26 cellular contexts compared by ENCODE assay signal in genomic region chr10:3110782-3111625, GRCh38. TPM values are rescaled to one million over a fixed set of nuclear protein-coding genes. Genes with fewer than 3 reads are reported as not detected.
A peak's percentile ranks its signal among the peaks of the same experiment; 100 is the strongest.
DNase-seq lines count a peak whose midpoint lies in the region; ATAC-seq, FAIRE-seq and TF ChIP-seq lines count a peak whose summit lies in the region.
"Had no signal": no experiment of that assay in that cellular context is flagged by ENCODE, and none has a peak within 500 bp of the region (broad histone marks: within the 10 kb centered on the region; RNA-seq: fewer than 3 reads in every experiment).

No MANE protein-coding gene starts in this region.

- H3K27me3 Mint-ChIP-seq in endothelial cell (ENCODE audit: unreplicated experiment) (peaks cover 5% of the 10 kb centered on the region), CD14-positive monocyte (ENCODE audit: low read depth in 3 of 3) (peaks cover 0 to 3% (median 0%) of the 10 kb centered on the region in 3 donors)
- H3K27me3 Mint-ChIP-seq: memory B cell; stimulated activated memory B cell treated with anti-CD40 and anti-IgM and Interleukin-4, amounts not matched to agents 10 μg/mL and 1 μg/mL and 100 μg/mL, for 72 hours had no signal

- H3K27me3 ChIP-seq in cardiac muscle cell (no peaks in the 10 kb centered on the region), right atrium auricular region (no peaks in the 10 kb centered on the region), gastrocnemius medialis (no peaks in the 10 kb centered on the region)
- H3K27me3 ChIP-seq: dorsolateral prefrontal cortex, SJSA1, vagina had no signal

- H3K4me1 ChIP-seq in cardiac muscle cell (ENCODE audit: low read depth) (peaks cover 22% of the 10 kb centered on the region), right atrium auricular region (peaks cover 0 to 25% of the 10 kb centered on the region in 2 donors), gastrocnemius medialis (peaks cover 30 to 42% of the 10 kb centered on the region in 2 donors)

- ATAC-seq in gastrocnemius medialis, result peak in 1 of 2 donors; percentile 37
- ATAC-seq in left lobe of liver, result no peak
- no peak for ATAC-seq in GM18511 (IDR thresholded peaks at IDR 0.05; ENCODE audit: unreplicated experiment)
- ATAC-seq: activated T-cell treated with anti-CD3 and anti-CD28 coated beads, Interleukin-2, amount 50 U/mL, for 4 hours; Panc1; stimulated activated memory B cell treated with anti-CD40 and anti-IgM and Interleukin-4, amounts not matched to agents 10 μg/mL and 1 μg/mL and 100 μg/mL, for 72 hours had no signal

- H3K27ac Mint-ChIP-seq in endothelial cell (ENCODE audit: unreplicated experiment) (peak overlapping the region; percentile 1), CD14-positive monocyte (peak overlapping the region in 1 of 7 donors; percentile 58)
- H3K27ac Mint-ChIP-seq: memory B cell; stimulated activated memory B cell treated with anti-CD40 and anti-IgM and Interleukin-4, amounts not matched to agents 10 μg/mL and 1 μg/mL and 100 μg/mL, for 72 hours had no signal

- H3K36me3 ChIP-seq in cardiac muscle cell, result peaks cover 68% of the 10 kb centered on the region
- H3K36me3 ChIP-seq in right atrium auricular region, result peaks cover 42% of the 10 kb centered on the region
- peaks cover 0 to 5% of the 10 kb centered on the region in 2 donors for H3K36me3 ChIP-seq in gastrocnemius medialis

- H3K27ac ChIP-seq in cardiac muscle cell (peak overlapping the region; percentile 84), right atrium auricular region (no peak overlapping the region), gastrocnemius medialis (peak overlapping the region; percentile 40 to 74 (median 64))
- H3K27ac ChIP-seq: KMS-11, SJSA1, vagina had no signal

- peak; percentile 93 for FAIRE-seq in HTR-8/SVneo (lab: Jason Lieb, UNC)

- H3K9me3 Mint-ChIP-seq in endothelial cell (ENCODE audit: unreplicated experiment), result no peaks in the 10 kb centered on the region
- H3K9me3 Mint-ChIP-seq in CD14-positive monocyte, result no peaks in the 10 kb centered on the region
- H3K9me3 Mint-ChIP-seq: activated T-cell treated with anti-CD3 and anti-CD28 coated beads, Interleukin-2, amount 50 U/mL, for 4 hours; memory B cell; stimulated activated memory B cell treated with anti-CD40 and anti-IgM and Interleukin-4, amounts not matched to agents 10 μg/mL and 1 μg/mL and 100 μg/mL, for 72 hours had no signal

- H3K4me3 Mint-ChIP-seq in endothelial cell (ENCODE audit: unreplicated experiment), result peak overlapping the region; percentile 59
- H3K4me3 Mint-ChIP-seq in CD14-positive monocyte, result no peak overlapping the region
- H3K4me3 Mint-ChIP-seq: activated T-cell treated with anti-CD3 and anti-CD28 coated beads, Interleukin-2, amount 50 U/mL, for 4 hours; memory B cell; stimulated activated memory B cell treated with anti-CD40 and anti-IgM and Interleukin-4, amounts not matched to agents 10 μg/mL and 1 μg/mL and 100 μg/mL, for 72 hours had no signal

- H3K4me1 Mint-ChIP-seq in endothelial cell (ENCODE audit: unreplicated experiment) (no peaks in the 10 kb centered on the region), CD14-positive monocyte (no peaks in the 10 kb centered on the region)

- peak in 1 of 2 donors; percentile 44 for DNase-seq in cardiac muscle cell (ENCODE audit: low read depth in 1 of 2, low spot score in 1 of 2)
- DNase-seq in right atrium auricular region (ENCODE audit: low spot score), result no peak
- no peak for DNase-seq in HTR-8/SVneo (ENCODE audit: insufficient read length, low spot score)
- no peak for DNase-seq in endothelial cell (ENCODE audit: low spot score)
- peak in 1 of 2 donors; percentile 56 for DNase-seq in gastrocnemius medialis
- DNase-seq in left lobe of liver (ENCODE audit: low spot score), result no peak
- no peak for DNase-seq in CD14-positive monocyte (ENCODE audit: low spot score)
- DNase-seq: activated CD8-positive, alpha-beta memory T cell treated with anti-CD3 and anti-CD28 coated beads for 24 hours; activated naive CD4-positive, alpha-beta T cell treated with Interleukin-2 at 50 U/mL for 16 hours; activated T-cell treated with anti-CD3 and anti-CD28 coated beads, Interleukin-2, amount 50 U/mL, for 4 hours; central memory CD4-positive, alpha-beta T cell; dorsolateral prefrontal cortex; NCI-H1436 treated with DMSO at 0.1 percent for 48 hours; NCI-H2171 treated with DMSO at 0.1 percent for 48 hours; NCI-H526; occipital lobe; stimulated activated CD4-positive, alpha-beta T cell treated with anti-CD3 and anti-CD28 coated beads, Interleukin-2, amount 100 ng/mL, for 24 hours; T-helper 1 cell had no signal

- intact Hi-C loops in gastrocnemius medialis (cut with DNase I; ENCODE audit: low total_unique reads) (no loop called here), CD14-positive monocyte (cut with micrococcal nuclease) (no loop called here)

- H3K36me3 Mint-ChIP-seq in endothelial cell (ENCODE audit: low read depth, unreplicated experiment) (peaks cover 35% of the 10 kb centered on the region), CD14-positive monocyte (peaks cover 62 to 65% of the 10 kb centered on the region in 2 donors)

- TF ChIP-seq CTCF in cardiac muscle cell (IDR thresholded peaks at IDR 0.05; ENCODE audit: low read depth, low read length) (no peak), right atrium auricular region (IDR thresholded peaks at IDR 0.05) (no peak), endothelial cell (IDR thresholded peaks at IDR 0.05; ENCODE audit: unreplicated experiment) (no peak), gastrocnemius medialis (IDR thresholded peaks at IDR 0.05 in 4 of 5, conservative IDR thresholded peaks at IDR 0.05 in 1 of 5) (no peak), CD14-positive monocyte (IDR thresholded peaks at IDR 0.05) (no peak)

- in situ Hi-C loops in gastrocnemius medialis (cut with MboI; ENCODE audit: low sequenced_read_pairs in 4 of 4), result no loop called here

- TF ChIP-seq POLR2A in gastrocnemius medialis (IDR thresholded peaks at IDR 0.05), result no peak

- H3K4me3 ChIP-seq in cardiac muscle cell, result no peak overlapping the region
- H3K4me3 ChIP-seq in right atrium auricular region, result no peak overlapping the region
- no peak overlapping the region for H3K4me3 ChIP-seq in gastrocnemius medialis
- H3K4me3 ChIP-seq: SJSA1, smooth muscle cell, vagina had no signal

- H3K9me3 ChIP-seq in cardiac muscle cell (ENCODE audit: low read depth) (no peaks in the 10 kb centered on the region), right atrium auricular region (no peaks in the 10 kb centered on the region), gastrocnemius medialis (no peaks in the 10 kb centered on the region)
- H3K9me3 ChIP-seq: SJSA1, vagina had no signal

RNA-seq across cellular contexts. Expression of gene PFKP, which starts 43.7 kb away (rescaled TPM):
- total RNA-seq in cardiac muscle cell (639 and 805 TPM in 2 replicates), right atrium auricular region (100 to 1,000 TPM in 1 of 2 donors, 10 to 100 TPM in 1; 55.2 to 119 TPM), endothelial cell (ENCODE audit: unreplicated experiment) (52.3 TPM), gastrocnemius medialis (100 to 1,000 TPM in 1 of 4 donors, 10 to 100 TPM in 3; 21.3 to 171 (median 38.9) TPM), left lobe of liver (4.3 TPM)
- polyA plus RNA-seq in cardiac muscle cell (677 and 781 TPM in 2 replicates), CD14-positive monocyte (1 to 10 TPM; 6.5 to 8.1 TPM)

Comparison
In these comparisons a context has a peak if more than half of its experiments do, and no peak if none do; other contexts are left out.
1. H3K27ac ChIP-seq: peak in cardiac muscle cell (single experiment) and gastrocnemius medialis (4 of 4); none in right atrium auricular region (0 of 2).